Comparison of ENCODE assay signal across 13 cellular contexts in the genomic region with DNA sequence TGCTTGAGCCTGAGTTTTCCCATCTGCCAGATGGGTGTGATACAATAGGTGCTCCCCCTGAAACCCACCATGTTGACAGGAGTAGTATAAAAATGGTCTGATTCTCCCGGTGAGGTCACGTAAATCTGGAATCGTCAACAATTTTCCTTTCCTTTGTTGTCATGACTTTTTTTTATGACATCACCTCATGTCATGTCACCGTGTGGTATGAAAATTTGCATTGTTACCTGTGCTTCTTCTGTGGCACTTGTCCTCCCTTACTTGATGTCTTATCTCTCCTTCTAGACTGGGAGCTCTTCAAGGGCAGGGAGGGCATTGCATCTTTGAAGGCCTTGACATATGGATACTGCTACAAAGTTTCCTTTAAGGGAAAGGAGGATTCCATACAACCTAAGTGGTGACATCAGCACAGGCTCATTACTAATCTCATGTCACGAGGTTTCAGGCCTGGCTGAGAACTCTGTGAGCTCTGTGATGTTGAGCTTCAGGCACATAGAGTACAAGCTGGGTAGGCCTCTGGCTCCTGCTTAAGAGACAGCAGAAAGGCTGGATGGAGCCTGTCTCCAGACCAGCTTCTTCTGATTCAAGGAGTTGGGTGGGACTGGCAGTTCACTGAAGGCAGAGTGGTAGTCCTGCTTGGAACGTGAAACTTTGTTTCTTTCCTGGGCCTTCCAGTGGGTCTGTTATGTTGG.
A peak's percentile ranks its signal among the peaks of the same experiment; 100 is the strongest.
DNase-seq lines count a peak whose midpoint lies in the region; ATAC-seq and TF ChIP-seq lines count a peak whose summit lies in the region.
"Had no signal": no experiment of that assay in that cellular context is flagged by ENCODE, and none has a peak within 500 bp of the region (broad histone marks: within the 10 kb centered on the region; RNA-seq: fewer than 3 reads in every experiment).

No MANE protein-coding gene starts in this region.

- DNase-seq in HFFc6 (peak; percentile 32), esophagus muscularis mucosa (ENCODE audit: extremely low spot score) (no peak), lower lobe of right lung (no peak), testis (peak; percentile 30), NCI-H187 treated with DMSO at 0.1 percent for 48 hours (lab: John Stamatoyannopoulos, UW) (no peak), HPDE6-E6E7 (ENCODE audit: extremely low spot score) (no peak)
- DNase-seq: activated CD8-positive, alpha-beta memory T cell treated with anti-CD3 and anti-CD28 coated beads, Interleukin-2, amount 50 U/mL, for 4 hours; stimulated activated CD8-positive, alpha-beta memory T cell treated with anti-CD3 and anti-CD28 coated beads, Interleukin-4, amount 100 ng/mL, for 48 hours had no signal

- TF ChIP-seq EP300 in esophagus muscularis mucosa (IDR thresholded peaks at IDR 0.05), result peak; percentile 73

- no peak for TF ChIP-seq CTCF in HFFc6 (IDR thresholded peaks at IDR 0.05)
- TF ChIP-seq CTCF in esophagus muscularis mucosa (IDR thresholded peaks at IDR 0.05), result no peak
- TF ChIP-seq CTCF in lower lobe of right lung (IDR thresholded peaks at IDR 0.05), result no peak
- TF ChIP-seq CTCF in testis (IDR thresholded peaks at IDR 0.05), result no peak

- ATAC-seq in lower lobe of right lung (no peak), GM21423 (IDR thresholded peaks at IDR 0.05; ENCODE audit: unreplicated experiment) (no peak), HG02571 (IDR thresholded peaks at IDR 0.05; ENCODE audit: unreplicated experiment) (no peak)
- ATAC-seq: activated naive CD4-positive, alpha-beta T cell treated with anti-CD3 and anti-CD28 coated beads, Interleukin-2, amount 50 U/mL, for 72 hours; WTC11 had no signal

- H3K4me1 ChIP-seq in esophagus muscularis mucosa, result peaks cover 75 to 87% (median 79%) of the 10 kb centered on the region in 4 donors
- H3K4me1 ChIP-seq in lower lobe of right lung, result peaks cover 32% of the 10 kb centered on the region
- peaks cover 27% of the 10 kb centered on the region for H3K4me1 ChIP-seq in testis

- peak overlapping the region; percentile 38; the same call in 1 of the 2 replicates for H3K4me3 Mint-ChIP-seq in HFFc6
- H3K4me3 Mint-ChIP-seq: WTC11 had no signal

- H3K36me3 Mint-ChIP-seq in HFFc6 (ENCODE audit: low read depth), result peaks cover 25% of the 10 kb centered on the region

- H3K27me3 ChIP-seq in esophagus muscularis mucosa (no peaks in the 10 kb centered on the region), lower lobe of right lung (ENCODE audit: low read depth) (no peaks in the 10 kb centered on the region), testis (no peaks in the 10 kb centered on the region)
- H3K27me3 ChIP-seq: BLaER1 treated with 17β-estradiol and CSF1 and Interleukin-3, amounts not matched to agents 10 nM and 100 nM had no signal

- TF ChIP-seq POLR2A in esophagus muscularis mucosa (IDR thresholded peaks at IDR 0.05; ENCODE audit: low read depth) (no peak), testis (IDR thresholded peaks at IDR 0.05) (no peak)

- peaks cover 0 to 10% (median 0%) of the 10 kb centered on the region in 4 donors for H3K36me3 ChIP-seq in esophagus muscularis mucosa
- H3K36me3 ChIP-seq in lower lobe of right lung, result no peaks in the 10 kb centered on the region
- no peaks in the 10 kb centered on the region for H3K36me3 ChIP-seq in testis (ENCODE audit: low read depth, missing control alignments)

- no peaks in the 10 kb centered on the region for H3K27me3 Mint-ChIP-seq in HFFc6 (ENCODE audit: insufficient read depth)

- peaks cover 53% of the 10 kb centered on the region for H3K4me1 Mint-ChIP-seq in HFFc6 (ENCODE audit: low read depth)

- H3K27ac ChIP-seq in esophagus muscularis mucosa (replicated peaks in 1 of 4) (peak overlapping the region; percentile 90 to 98 (median 94)), lower lobe of right lung (peak overlapping the region; percentile 19), testis (peak overlapping the region; percentile 28 to 92)
- H3K27ac ChIP-seq: BLaER1 treated with 17β-estradiol and CSF1 and Interleukin-3, amounts not matched to agents 10 nM and 100 nM had no signal

- H3K9me3 ChIP-seq in esophagus muscularis mucosa (no peaks in the 10 kb centered on the region), lower lobe of right lung (no peaks in the 10 kb centered on the region), testis (no peaks in the 10 kb centered on the region)

- H3K27ac Mint-ChIP-seq in HFFc6, result peak overlapping the region; percentile 89
- H3K27ac Mint-ChIP-seq: activated naive CD4-positive, alpha-beta T cell treated with anti-CD3 and anti-CD28 coated beads, Interleukin-2, amount 50 U/mL, for 72 hours; WTC11 had no signal

- peak overlapping the region; percentile 27 to 67 (median 52) for H3K4me3 ChIP-seq in esophagus muscularis mucosa
- H3K4me3 ChIP-seq in lower lobe of right lung, result no peak overlapping the region
- H3K4me3 ChIP-seq in testis, result no peak overlapping the region
- H3K4me3 ChIP-seq: BLaER1 treated with 17β-estradiol and CSF1 and Interleukin-3, amounts not matched to agents 10 nM and 100 nM had no signal

- H3K9me3 Mint-ChIP-seq in HFFc6, result no peaks in the 10 kb centered on the region

- intact Hi-C loops in esophagus muscularis mucosa (cut with DNase I), result loop anchor here (5.0 kb wide), 1 partner anchor 68 kb away; the partner anchor contains the start of gene LPP
- intact Hi-C loops in lower lobe of right lung (cut with DNase I), result no loop called here
- intact Hi-C loops in testis (cut with DNase I; ENCODE audit: low total_unique reads), result no loop called here

- 81% methylated on average over 5 of the region's 6 CpGs for WGBS in esophagus muscularis mucosa
- WGBS in testis, 2 donors, result 72 to 75% methylated on average over 6 of the region's 6 CpGs

Comparison
In these comparisons a context has a peak if more than half of its experiments do, and no peak if none do; other contexts are left out.
1. DNase-seq: peak in HFFc6 (single experiment) and testis (single experiment); none in esophagus muscularis mucosa (single experiment), lower lobe of right lung (single experiment), NCI-H187 treated with DMSO at 0.1 percent for 48 hours (single experiment) and HPDE6-E6E7 (single experiment).
2. H3K27ac ChIP-seq: peak in every context shown above with its lines; median percentile 94 in esophagus muscularis mucosa; 60 in testis; 19 in lower lobe of right lung.
3. H3K4me3 ChIP-seq: peak in esophagus muscularis mucosa (4 of 4); none in lower lobe of right lung (single experiment) and testis (0 of 2).